12 cellular contexts compared by ENCODE assay signal in the genomic region with DNA sequence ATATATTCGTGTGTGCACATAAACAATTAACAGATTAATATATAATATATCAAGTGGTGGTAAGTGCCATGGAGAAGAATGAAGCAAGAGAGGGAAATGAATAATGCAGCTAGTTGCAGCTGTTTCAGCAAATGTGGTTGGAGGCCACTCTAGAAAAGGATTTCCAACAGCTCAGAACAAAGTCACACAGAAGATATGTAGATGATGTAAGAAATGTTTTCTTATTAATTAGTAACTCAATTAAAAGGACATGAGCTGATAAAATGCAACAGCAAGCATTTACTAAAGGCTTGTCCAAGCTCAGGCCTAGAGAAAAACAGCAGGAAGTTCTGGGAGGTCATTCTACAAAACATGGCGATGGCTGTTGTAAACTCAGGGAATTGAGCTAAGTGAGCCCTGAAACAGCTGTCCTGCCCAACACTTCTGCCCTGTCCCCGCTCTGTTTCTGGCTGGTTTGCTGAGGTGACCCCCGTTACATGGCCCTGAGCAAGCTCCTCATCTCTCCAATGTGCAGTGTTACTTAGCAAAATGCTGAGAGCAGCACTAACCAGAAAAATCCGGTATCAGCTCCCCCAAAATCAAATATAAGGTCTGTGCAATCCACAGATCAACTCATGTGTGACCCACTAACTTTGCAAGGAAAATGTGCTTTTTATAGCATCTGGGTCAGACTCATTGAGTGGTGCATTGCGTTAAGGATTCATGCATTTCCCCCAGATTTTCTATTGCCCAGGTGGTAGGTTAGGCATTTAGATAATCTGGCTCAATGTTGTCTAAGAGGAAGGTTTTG. TPM values are rescaled to one million over a fixed set of nuclear protein-coding genes. Genes with fewer than 3 reads are reported as not detected.
A peak's percentile ranks its signal among the peaks of the same experiment; 100 is the strongest.
DNase-seq lines count a peak whose midpoint lies in the region; ATAC-seq and TF ChIP-seq lines count a peak whose summit lies in the region.
"Had no signal": no experiment of that assay in that cellular context is flagged by ENCODE, and none has a peak within 500 bp of the region (broad histone marks: within the 10 kb centered on the region; RNA-seq: fewer than 3 reads in every experiment).

No MANE protein-coding gene starts in this region.

- H3K4me2 ChIP-seq in DOHH2 (ENCODE audit: low read length) = peak overlapping the region; percentile 93
- no peak overlapping the region for H3K4me2 ChIP-seq in OCI-LY1 (ENCODE audit: low read length)
- H3K4me2 ChIP-seq in hepatocyte = no peak overlapping the region

- peaks cover 72% of the 10 kb centered on the region for H3K4me1 ChIP-seq in DOHH2 (ENCODE audit: control insufficient read depth, low read length)
- peaks cover 20% of the 10 kb centered on the region for H3K4me1 ChIP-seq in OCI-LY1 (ENCODE audit: insufficient read depth, low read length, severe bottlenecking)
- H3K4me1 ChIP-seq in hepatocyte (ENCODE audit: insufficient read depth) = no peaks in the 10 kb centered on the region

- H3K9ac ChIP-seq in OCI-LY1 (ENCODE audit: low read length) = no peak overlapping the region

- no peaks in the 10 kb centered on the region for H3K79me2 ChIP-seq in DOHH2 (ENCODE audit: control insufficient read depth, low read length)
- H3K79me2 ChIP-seq in OCI-LY1 (ENCODE audit: insufficient read depth, low read length) = no peaks in the 10 kb centered on the region
- no peaks in the 10 kb centered on the region for H3K79me2 ChIP-seq in hepatocyte

- peaks cover 8% of the 10 kb centered on the region for H3F3A ChIP-seq in DOHH2 (ENCODE audit: control insufficient read depth, insufficient read depth)
- H3F3A ChIP-seq in OCI-LY1 (ENCODE audit: insufficient read depth, low read length) = no peaks in the 10 kb centered on the region

- H3K36me3 ChIP-seq in DOHH2 (ENCODE audit: control insufficient read depth, low read length) (no peaks in the 10 kb centered on the region), OCI-LY1 (ENCODE audit: insufficient read depth, low read length) (no peaks in the 10 kb centered on the region), hepatocyte (replicated peaks; ENCODE audit: insufficient read depth, low read depth) (no peaks in the 10 kb centered on the region)

- WGBS in hepatocyte (ENCODE audit: low lambda C conversion rate, missing lambda C conversion rate) = 84% methylated on average over 6 of the region's 6 CpGs

- DNase-seq in kidney tubule cell (ENCODE audit: low spot score) (peak; percentile 74), hepatocyte (ENCODE audit: low spot score) (no peak), NCI-H510A (lab: John Stamatoyannopoulos, UW) (no peak), NCI-H128 (lab: John Stamatoyannopoulos, UW; ENCODE audit: unreplicated experiment) (no peak)
- DNase-seq in effector CD4-positive, alpha-beta T cell = no peak
- DNase-seq: activated gamma-delta T cell treated with Interleukin-2 at 50 U/mL for 16 hours, NCI-H146 had no signal

- no peaks in the 10 kb centered on the region for H4K20me1 ChIP-seq in DOHH2 (ENCODE audit: control insufficient read depth, insufficient read depth, low read depth, low read length)
- no peaks in the 10 kb centered on the region for H4K20me1 ChIP-seq in OCI-LY1 (ENCODE audit: insufficient read depth, low read length)
- H4K20me1 ChIP-seq in hepatocyte (ENCODE audit: insufficient read depth, poor library complexity, severe bottlenecking) = no peaks in the 10 kb centered on the region

- peak overlapping the region; percentile 85 for H3K27ac ChIP-seq in DOHH2 (ENCODE audit: low read depth, low read length)
- H3K27ac ChIP-seq in OCI-LY1 (ENCODE audit: low read depth, low read length, poor library complexity, severe bottlenecking) = peak overlapping the region; percentile 53
- H3K27ac ChIP-seq in hepatocyte = no peak overlapping the region

- H2AFZ ChIP-seq in OCI-LY1 (ENCODE audit: low read length) (no peak overlapping the region), hepatocyte (no peak overlapping the region)

- peak overlapping the region; percentile 70 for H3K4me3 ChIP-seq in DOHH2 (ENCODE audit: low read length)
- H3K4me3 ChIP-seq in OCI-LY1 (ENCODE audit: low read depth, low read length, poor library complexity, severe bottlenecking) = no peak overlapping the region
- H3K4me3 ChIP-seq in hepatocyte = no peak overlapping the region

- TF ChIP-seq CTCF in DOHH2 (IDR thresholded peaks at IDR 0.05; ENCODE audit: low read depth, low read length, poor library complexity, severe bottlenecking) (no peak), OCI-LY1 (IDR thresholded peaks at IDR 0.05; ENCODE audit: low read length) (no peak), hepatocyte (IDR thresholded peaks at IDR 0.05; ENCODE audit: poor library complexity) (no peak)

- peak; percentile 8 for ATAC-seq in GM21381 (IDR thresholded peaks at IDR 0.05; ENCODE audit: unreplicated experiment)
- ATAC-seq: HCT116, left lobe of liver had no signal

- H3K9me2 ChIP-seq in DOHH2 (replicated peaks; ENCODE audit: control insufficient read depth, low read length) = no peaks in the 10 kb centered on the region
- H3K9me2 ChIP-seq in OCI-LY1 (ENCODE audit: low read depth, low read length) = no peaks in the 10 kb centered on the region
- H3K9me2 ChIP-seq in hepatocyte (replicated peaks; ENCODE audit: insufficient read depth) = no peaks in the 10 kb centered on the region

- H3K9me3 ChIP-seq in DOHH2 (ENCODE audit: control insufficient read depth, insufficient read depth, low read length) (no peaks in the 10 kb centered on the region), OCI-LY1 (ENCODE audit: low read length) (no peaks in the 10 kb centered on the region), hepatocyte (ENCODE audit: low read depth) (no peaks in the 10 kb centered on the region)

- H3K27me3 ChIP-seq in DOHH2 (ENCODE audit: control insufficient read depth, low read length) = no peaks in the 10 kb centered on the region
- H3K27me3 ChIP-seq in OCI-LY1 (ENCODE audit: insufficient read depth, low read length) = no peaks in the 10 kb centered on the region
- H3K27me3 ChIP-seq in hepatocyte = no peaks in the 10 kb centered on the region

RNA-seq across cellular contexts. Expression of a gene that starts 23.5 kb away (rescaled TPM):
- 0.10 TPM in 1 of 2 replicates, not detected in the other for total RNA-seq in hepatocyte
- not detected in 2 replicates for polyA plus RNA-seq in hepatocyte
- total RNA-seq: left lobe of liver had no signal
